In the genomic region with DNA sequence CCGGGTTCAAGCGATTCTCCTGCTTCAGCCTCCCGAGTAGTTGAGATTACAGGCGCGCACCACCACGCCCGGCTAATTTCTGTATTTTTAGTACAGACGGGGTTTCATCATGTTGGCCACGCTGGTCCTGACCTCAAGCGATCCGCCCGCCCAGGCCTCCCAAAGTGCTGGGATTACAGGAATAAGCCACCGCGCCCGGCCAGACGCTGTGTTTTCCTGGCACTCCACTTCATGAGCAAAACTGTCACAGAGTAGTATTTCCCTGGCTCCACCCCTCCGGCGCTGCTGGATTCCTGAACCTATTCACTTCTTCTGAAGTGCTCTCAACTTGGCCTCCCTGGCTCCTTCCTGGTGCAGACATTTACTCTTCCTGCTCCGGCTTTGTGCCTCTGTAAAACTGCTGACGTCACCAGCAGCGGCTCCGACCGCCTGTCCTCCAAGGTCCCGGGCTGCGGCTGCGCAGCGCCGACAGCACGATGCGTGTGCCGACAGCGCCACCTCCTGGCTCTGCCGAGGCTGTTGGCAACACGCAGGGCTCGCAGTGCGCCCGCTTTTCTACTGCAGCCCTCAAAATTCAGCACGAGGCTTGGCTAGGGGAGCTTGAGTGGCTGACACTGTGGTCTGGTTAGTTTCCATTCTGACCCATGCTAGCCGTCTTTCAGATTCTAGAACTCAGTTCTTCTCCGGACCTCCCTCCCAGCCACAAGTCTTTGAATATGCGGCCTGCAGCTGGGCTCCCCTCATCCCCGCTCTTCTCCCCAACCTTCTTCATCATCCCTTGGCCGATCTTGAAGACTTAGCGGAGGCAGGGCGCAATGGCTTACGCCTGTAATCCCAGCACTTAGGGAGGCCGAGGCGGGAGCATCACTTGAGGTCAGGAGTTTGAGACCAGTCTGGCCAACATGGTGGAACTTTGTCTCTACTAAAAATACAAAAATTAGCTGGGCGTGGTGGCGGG, we compare ENCODE assay signal across 8 cellular contexts. TPM values are rescaled to one million over a fixed set of nuclear protein-coding genes. Genes with fewer than 3 reads are reported as not detected.
A peak's percentile ranks its signal among the peaks of the same experiment; 100 is the strongest.
DNase-seq lines count a peak whose midpoint lies in the region; ATAC-seq and FAIRE-seq lines count a peak whose summit lies in the region.

No MANE protein-coding gene starts in this region.

- peak; percentile 93 for FAIRE-seq in GM18507 (lab: Jason Lieb, UNC)

- ATAC-seq in HG03378 (IDR thresholded peaks at IDR 0.05; ENCODE audit: unreplicated experiment) (peak; percentile 51), GM21528 (IDR thresholded peaks at IDR 0.05; ENCODE audit: low FRiP score, unreplicated experiment) (no peak)

- peak; percentile 86 for DNase-seq in GM18507 (ENCODE audit: extremely low spot score, insufficient read length, low read depth)
- DNase-seq in NCI-H510A (lab: John Stamatoyannopoulos, UW), result peak; percentile 90
- peak; percentile 88 for DNase-seq in activated CD4-positive, alpha-beta T cell treated with anti-CD3 and anti-CD28 coated beads for 1 hour
- peak; percentile 94 for DNase-seq in cerebellum (ENCODE audit: low spot score)
- peak; percentile 97 for DNase-seq in kidney tubule cell (ENCODE audit: low spot score)
- DNase-seq in stimulated activated CD4-positive, alpha-beta T cell treated with anti-CD3 and anti-CD28 coated beads, Interleukin-15, amount 100 ng/mL, for 24 hours, result peak; percentile 96

RNA-seq across cellular contexts. Expression of a gene that starts 36.6 kb away (rescaled TPM):
- 2.4 TPM for total RNA-seq in cerebellum
